In the genomic region with DNA sequence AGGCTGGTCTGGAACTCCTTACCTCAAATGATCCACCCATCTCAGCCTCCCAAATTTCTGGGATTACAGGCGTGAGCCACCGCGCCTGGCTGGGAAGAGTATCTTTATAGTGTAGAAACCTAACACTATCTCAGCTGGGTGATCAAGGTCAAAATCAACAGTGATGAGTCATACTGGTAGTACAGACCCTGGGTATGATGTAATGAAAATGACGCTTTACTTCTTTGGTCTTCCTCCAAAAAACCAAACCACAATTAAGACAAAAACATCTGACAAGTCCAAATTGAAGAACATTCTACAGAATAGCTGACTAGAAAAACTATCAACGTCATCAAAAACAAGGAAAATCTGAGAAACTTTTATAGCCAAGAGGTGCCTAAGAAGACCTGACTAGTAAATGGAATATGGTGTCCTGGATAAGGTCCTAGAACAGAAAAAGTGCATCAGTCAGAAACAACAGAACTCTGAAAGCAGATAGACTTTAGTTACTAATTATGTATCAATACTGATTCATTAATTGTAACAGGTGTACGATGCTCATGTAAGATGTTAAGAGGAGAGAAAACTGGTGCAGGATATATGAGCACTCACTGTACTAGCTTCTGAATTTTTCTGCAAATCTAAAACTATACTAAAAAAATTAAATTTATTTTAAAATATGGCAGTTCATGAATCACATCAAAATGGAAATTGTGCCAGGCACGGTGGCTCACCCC, we compare ENCODE assay signal across 1 cellular context.
TF ChIP-seq lines count a peak whose summit lies in the region.

No MANE protein-coding gene starts in this region.

TF ChIP-seq in A549, 52 proteins besides CTCF, POLR2A, EP300 and RAD21 (continued from another document):
- TF ChIP-seq, protein P1, sequence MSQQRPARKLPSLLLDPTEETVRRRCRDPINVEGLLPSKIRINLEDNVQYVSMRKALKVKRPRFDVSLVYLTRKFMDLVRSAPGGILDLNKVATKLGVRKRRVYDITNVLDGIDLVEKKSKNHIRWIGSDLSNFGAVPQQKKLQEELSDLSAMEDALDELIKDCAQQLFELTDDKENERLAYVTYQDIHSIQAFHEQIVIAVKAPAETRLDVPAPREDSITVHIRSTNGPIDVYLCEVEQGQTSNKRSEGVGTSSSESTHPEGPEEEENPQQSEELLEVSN (IDR thresholded peaks at IDR 0.05; ENCODE audit: borderline replicate concordance, low read depth) = no peak
